16 cellular contexts compared by ENCODE assay signal in genomic region chr15:60757831-60758570, GRCh38.
DNase-seq lines count a peak whose midpoint lies in the region; ATAC-seq and TF ChIP-seq lines count a peak whose summit lies in the region.
"Had no signal": no experiment of that assay in that cellular context is flagged by ENCODE, and none has a peak within 500 bp of the region (broad histone marks: within the 10 kb centered on the region; RNA-seq: fewer than 3 reads in every experiment).

No MANE protein-coding gene starts in this region.

- H4K20me1 ChIP-seq in neural progenitor cell (ENCODE audit: low read depth) = no peaks in the 10 kb centered on the region

- peaks cover under 1% of the 10 kb centered on the region for H3K4me1 ChIP-seq in neural progenitor cell
- no peaks in the 10 kb centered on the region for H3K4me1 ChIP-seq in mesendoderm (ENCODE audit: control insufficient read depth, low read depth, low read length)
- H3K4me1 ChIP-seq: HAP-1 had no signal

- no peak overlapping the region for H2BK5ac ChIP-seq in mesendoderm (ENCODE audit: low read length)

- no peak for ATAC-seq in SK-N-SH treated with all-trans-retinoic acid at 6 μM for 48 hours
- ATAC-seq: activated CD4-positive, CD25-positive, alpha-beta regulatory T cell treated with anti-CD3 and anti-CD28 coated beads, Interleukin-2, amount 50 U/mL, for 24 hours; natural killer cell had no signal

- H3K4me2 ChIP-seq in neural progenitor cell (no peak overlapping the region), mesendoderm (ENCODE audit: low read length) (no peak overlapping the region)

- no peaks in the 10 kb centered on the region for H3K36me3 Mint-ChIP-seq in neural progenitor cell
- H3K36me3 Mint-ChIP-seq: natural killer cell had no signal

- H3K4me3 ChIP-seq in neural progenitor cell (no peak overlapping the region), mesendoderm (ENCODE audit: low read length) (no peak overlapping the region)
- H3K4me3 ChIP-seq: ascending aorta, HAP-1 had no signal

- H2AFZ ChIP-seq in neural progenitor cell (replicated peaks) = no peak overlapping the region

- H3K18ac ChIP-seq in mesendoderm (ENCODE audit: low read length) = no peak overlapping the region

- H3K36me3 ChIP-seq in neural progenitor cell (no peaks in the 10 kb centered on the region), mesendoderm (ENCODE audit: control insufficient read depth, insufficient read depth, low read length) (no peaks in the 10 kb centered on the region)
- H3K36me3 ChIP-seq: ascending aorta, HAP-1 had no signal

- no peak overlapping the region for H4K5ac ChIP-seq in mesendoderm (ENCODE audit: low read length)

- DNase-seq in DMS79 (lab: John Stamatoyannopoulos, UW) (peak; percentile 21), M059J (ENCODE audit: low read depth) (peak; percentile 4), astrocyte of the hippocampus (ENCODE audit: low read depth, low spot score) (peak; percentile 23), neural progenitor cell (ENCODE audit: low spot score) (no peak), NCI-H146 treated with DMSO at 0.1 percent for 48 hours (lab: John Stamatoyannopoulos, UW; ENCODE audit: unreplicated experiment) (no peak), NCI-H187 treated with DMSO at 0.1 percent for 48 hours (lab: John Stamatoyannopoulos, UW) (no peak), mesendoderm (no peak)
- DNase-seq: activated gamma-delta T cell, dermis blood vessel endothelial cell, erythroblast, natural killer cell, SHP77 had no signal

- no peak for TF ChIP-seq CTCF in neural progenitor cell (IDR thresholded peaks at IDR 0.05)

- H3F3A ChIP-seq in neural progenitor cell (ENCODE audit: low read depth) = no peaks in the 10 kb centered on the region

- peaks cover 13% of the 10 kb centered on the region for H3K4me1 Mint-ChIP-seq in neural progenitor cell
- H3K4me1 Mint-ChIP-seq: natural killer cell had no signal

- no peak overlapping the region for H2BK120ac ChIP-seq in mesendoderm (ENCODE audit: low read depth, low read length)

- peak overlapping the region; percentile 14 for H3K4me3 Mint-ChIP-seq in neural progenitor cell
- H3K4me3 Mint-ChIP-seq: natural killer cell had no signal

- H3K56ac ChIP-seq in mesendoderm (ENCODE audit: low read length) = no peak overlapping the region

- no peaks in the 10 kb centered on the region for H3K27me3 ChIP-seq in neural progenitor cell
- H3K27me3 ChIP-seq in mesendoderm (ENCODE audit: insufficient read depth, low read length, poor library complexity) = no peaks in the 10 kb centered on the region
- H3K27me3 ChIP-seq: ascending aorta had no signal

- H3K9me3 ChIP-seq in neural progenitor cell (ENCODE audit: low read depth) = no peaks in the 10 kb centered on the region
- H3K9me3 ChIP-seq: ascending aorta, HAP-1 had no signal

- no peak overlapping the region for H2AK5ac ChIP-seq in mesendoderm (ENCODE audit: low read length)

- no peak overlapping the region for H3K9ac ChIP-seq in neural progenitor cell
- no peak overlapping the region for H3K9ac ChIP-seq in mesendoderm (ENCODE audit: low read length)

- H3K9me3 Mint-ChIP-seq in neural progenitor cell = no peaks in the 10 kb centered on the region
- H3K9me3 Mint-ChIP-seq: natural killer cell had no signal

- H3K27ac ChIP-seq in neural progenitor cell = no peak overlapping the region
- no peak overlapping the region for H3K27ac ChIP-seq in mesendoderm (ENCODE audit: low read depth, low read length)
- H3K27ac ChIP-seq: ascending aorta had no signal

- no CpG with 5 or more reads among the region's 7 CpGs for WGBS in mesendoderm (ENCODE audit: extremely low coverage, insufficient coverage, low lambda C conversion rate)

- no peaks in the 10 kb centered on the region for H3K79me2 ChIP-seq in neural progenitor cell (ENCODE audit: low read depth)
- H3K79me2 ChIP-seq in mesendoderm (ENCODE audit: control insufficient read depth, insufficient read depth, low read length) = no peaks in the 10 kb centered on the region

- no peak overlapping the region for H3K4ac ChIP-seq in mesendoderm (ENCODE audit: low read depth, low read length)

- H3K79me1 ChIP-seq in mesendoderm (ENCODE audit: low read length) = no peaks in the 10 kb centered on the region

- H3K27ac Mint-ChIP-seq in neural progenitor cell = no peak overlapping the region
- H3K27ac Mint-ChIP-seq: natural killer cell had no signal

- no peaks in the 10 kb centered on the region for H3K27me3 Mint-ChIP-seq in neural progenitor cell (ENCODE audit: insufficient read depth, low read depth)

- H2BK15ac ChIP-seq in mesendoderm (replicated peaks; ENCODE audit: low read depth) = no peak overlapping the region

- H3K23ac ChIP-seq in mesendoderm (ENCODE audit: low read length) = no peak overlapping the region

- H4K8ac ChIP-seq in mesendoderm (ENCODE audit: low read depth, low read length) = no peak overlapping the region

TF ChIP-seq in SK-N-SH treated with all-trans-retinoic acid at 6 μM for 48 hours, 23 proteins besides CTCF, POLR2A, EP300 and RAD21:
- no peak for TF ChIP-seq ISL1 (CRISPR knock-in tag; IDR thresholded peaks at IDR 0.05)
- no peak for TF ChIP-seq ARNTL (CRISPR knock-in tag; IDR thresholded peaks at IDR 0.05; ENCODE audit: borderline replicate concordance, low read depth)
- TF ChIP-seq ZNF565 (CRISPR knock-in tag; conservative IDR thresholded peaks at IDR 0.05; ENCODE audit: low read depth) = no peak
- no peak for TF ChIP-seq ZFP3 (CRISPR knock-in tag; IDR thresholded peaks at IDR 0.05)
- TF ChIP-seq BACH2 (CRISPR knock-in tag; IDR thresholded peaks at IDR 0.05; ENCODE audit: borderline replicate concordance) = no peak

Comparison
In these comparisons a context has a peak if more than half of its experiments do, and no peak if none do; other contexts are left out.
1. DNase-seq: peak in DMS79 (single experiment), M059J (single experiment) and astrocyte of the hippocampus (single experiment); none in neural progenitor cell (single experiment), NCI-H146 treated with DMSO at 0.1 percent for 48 hours (single experiment), NCI-H187 treated with DMSO at 0.1 percent for 48 hours (single experiment) and mesendoderm (single experiment).